In the genomic region with DNA sequence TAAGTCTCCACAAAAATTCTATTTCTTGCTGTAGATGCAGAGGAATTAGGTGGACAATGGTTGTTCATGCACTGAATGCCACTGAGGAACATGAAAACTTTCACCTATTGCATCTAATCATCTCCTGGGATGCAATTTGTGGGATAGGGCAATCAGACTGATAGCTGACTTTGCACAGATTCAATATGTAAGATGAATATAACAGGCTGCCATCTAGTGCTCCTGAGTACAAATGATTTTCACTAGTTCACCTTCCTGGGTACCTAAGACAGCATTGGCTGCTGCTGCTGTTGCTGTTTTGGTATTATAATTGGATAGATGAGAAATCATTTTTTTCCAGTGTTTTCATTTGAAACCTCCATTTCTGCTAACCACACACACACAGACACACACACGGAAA, we compare ENCODE assay signal across 25 cellular contexts. TPM values are rescaled to one million over a fixed set of nuclear protein-coding genes. Genes with fewer than 3 reads are reported as not detected.
"Had no signal": no experiment of that assay in that cellular context is flagged by ENCODE, and none has a peak within 500 bp of the region (broad histone marks: within the 10 kb centered on the region; RNA-seq: fewer than 3 reads in every experiment).

No MANE protein-coding gene starts in this region.

- H3K27ac ChIP-seq: brain microvascular endothelial cell had no signal

- H3K27me3 ChIP-seq: brain microvascular endothelial cell had no signal

- ATAC-seq: activated T-cell treated with anti-CD3 and anti-CD28 coated beads, Interleukin-2, amount 50 U/mL, for 4 hours; T-helper 17 cell had no signal

- FAIRE-seq: RCC 7860, TTC549 had no signal

- DNase-seq: activated B cell treated with CpG ODN at 0.5 μM for 24 hours; activated CD4-positive, alpha-beta T cell treated with anti-CD3 and anti-CD28 coated beads for 1 hour; activated CD4-positive, alpha-beta T cell treated with anti-CD3 and anti-CD28 coated beads, Interleukin-2, amount 10 ng/mL, durations not matched to agents 24 days and 14 days; activated CD4-positive, alpha-beta T cell treated with anti-CD3 and anti-CD28 coated beads, Interleukin-2, amount 50 U/mL, for 48 hours; activated CD8-positive, alpha-beta memory T cell treated with anti-CD3 and anti-CD28 coated beads for 24 hours; activated effector memory CD4-positive, alpha-beta T cell treated with anti-CD3 and anti-CD28 coated beads, Interleukin-2, amount 50 U/mL, for 16 hours; activated naive CD4-positive, alpha-beta T cell treated with anti-CD3 and anti-CD28 coated beads for 36 hours; activated T-cell treated with anti-CD3 and anti-CD28 coated beads, Interleukin-2, amount 50 U/mL, for 4 hours; brain microvascular endothelial cell; caudate nucleus; KG1; NCI-H1092; NCI-H1417; NCI-H1694; NCI-H2029; NCI-H345; NCI-H510A; NCI-H69; NK-92 treated with Interleukin-12 subunit alpha and Interleukin-12 subunit beta, amount 100 ng/mL, for 24 hours; SIG-M5; T-helper 17 cell; T1000 had no signal

RNA-seq across cellular contexts. Expression of gene CD80, which starts 41.4 kb away (rescaled TPM):
- total RNA-seq: MCF 10A had no signal
